2 cellular contexts compared by ENCODE assay signal in genomic region chr19:16367269-16367683, GRCh38.
TF ChIP-seq lines count a peak whose summit lies in the region.

No MANE protein-coding gene starts in this region.

TF ChIP-seq in HepG2, 621 proteins besides CTCF, POLR2A, EP300 and RAD21 (continued from another document):
- TF ChIP-seq RNF219 (CRISPR knock-in tag; IDR thresholded peaks at IDR 0.05) (no peak), ZNF589 (CRISPR knock-in tag; conservative IDR thresholded peaks at IDR 0.05) (no peak), TFAP4 (IDR thresholded peaks at IDR 0.05; ENCODE audit: borderline replicate concordance, low read depth) (no peak), GRHL1 (CRISPR knock-in tag; conservative IDR thresholded peaks at IDR 0.05) (no peak), SKI (IDR thresholded peaks at IDR 0.05; ENCODE audit: partially characterized antibody) (no peak), SMC3 (IDR thresholded peaks at IDR 0.05; ENCODE audit: low read length) (no peak), STAT5B (CRISPR knock-in tag; IDR thresholded peaks at IDR 0.05) (no peak), ZNF430 (CRISPR knock-in tag; IDR thresholded peaks at IDR 0.05) (no peak), DZIP1 (CRISPR knock-in tag; IDR thresholded peaks at IDR 0.05) (no peak)
- TF ChIP-seq, protein P1, sequence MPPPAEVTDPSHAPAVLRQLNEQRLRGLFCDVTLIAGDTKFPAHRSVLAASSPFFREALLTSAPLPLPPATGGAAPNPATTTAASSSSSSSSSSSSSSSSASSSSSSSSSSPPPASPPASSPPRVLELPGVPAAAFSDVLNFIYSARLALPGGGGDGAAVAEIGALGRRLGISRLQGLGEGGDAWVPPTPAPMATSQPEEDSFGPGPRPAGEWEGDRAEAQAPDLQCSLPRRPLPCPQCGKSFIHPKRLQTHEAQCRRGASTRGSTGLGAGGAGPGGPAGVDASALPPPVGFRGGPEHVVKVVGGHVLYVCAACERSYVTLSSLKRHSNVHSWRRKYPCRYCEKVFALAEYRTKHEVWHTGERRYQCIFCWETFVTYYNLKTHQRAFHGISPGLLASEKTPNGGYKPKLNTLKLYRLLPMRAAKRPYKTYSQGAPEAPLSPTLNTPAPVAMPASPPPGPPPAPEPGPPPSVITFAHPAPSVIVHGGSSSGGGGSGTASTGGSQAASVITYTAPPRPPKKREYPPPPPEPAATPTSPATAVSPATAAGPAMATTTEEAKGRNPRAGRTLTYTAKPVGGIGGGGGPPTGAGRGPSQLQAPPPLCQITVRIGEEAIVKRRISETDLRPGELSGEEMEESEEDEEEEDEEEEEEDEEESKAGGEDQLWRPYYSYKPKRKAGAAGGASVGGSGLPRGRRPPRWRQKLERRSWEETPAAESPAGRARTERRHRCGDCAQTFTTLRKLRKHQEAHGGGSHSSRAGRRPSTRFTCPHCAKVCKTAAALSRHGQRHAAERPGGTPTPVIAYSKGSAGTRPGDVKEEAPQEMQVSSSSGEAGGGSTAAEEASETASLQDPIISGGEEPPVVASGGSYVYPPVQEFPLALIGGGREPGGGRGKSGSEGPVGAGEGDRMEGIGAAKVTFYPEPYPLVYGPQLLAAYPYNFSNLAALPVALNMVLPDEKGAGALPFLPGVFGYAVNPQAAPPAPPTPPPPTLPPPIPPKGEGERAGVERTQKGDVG (CRISPR knock-in tag; IDR thresholded peaks at IDR 0.05; ENCODE audit: borderline replicate concordance): no peak

TF ChIP-seq in SK-N-SH treated with all-trans-retinoic acid at 6 μM for 48 hours, 23 proteins besides CTCF, POLR2A, EP300 and RAD21 (continued from another document):
- no peak for TF ChIP-seq POU6F1 (CRISPR knock-in tag; IDR thresholded peaks at IDR 0.05; ENCODE audit: borderline replicate concordance, low read depth)
- no peak for TF ChIP-seq PPARA (CRISPR knock-in tag; IDR thresholded peaks at IDR 0.05; ENCODE audit: borderline replicate concordance)
- TF ChIP-seq ISL1 (CRISPR knock-in tag; IDR thresholded peaks at IDR 0.05): no peak
- TF ChIP-seq, protein P2, sequence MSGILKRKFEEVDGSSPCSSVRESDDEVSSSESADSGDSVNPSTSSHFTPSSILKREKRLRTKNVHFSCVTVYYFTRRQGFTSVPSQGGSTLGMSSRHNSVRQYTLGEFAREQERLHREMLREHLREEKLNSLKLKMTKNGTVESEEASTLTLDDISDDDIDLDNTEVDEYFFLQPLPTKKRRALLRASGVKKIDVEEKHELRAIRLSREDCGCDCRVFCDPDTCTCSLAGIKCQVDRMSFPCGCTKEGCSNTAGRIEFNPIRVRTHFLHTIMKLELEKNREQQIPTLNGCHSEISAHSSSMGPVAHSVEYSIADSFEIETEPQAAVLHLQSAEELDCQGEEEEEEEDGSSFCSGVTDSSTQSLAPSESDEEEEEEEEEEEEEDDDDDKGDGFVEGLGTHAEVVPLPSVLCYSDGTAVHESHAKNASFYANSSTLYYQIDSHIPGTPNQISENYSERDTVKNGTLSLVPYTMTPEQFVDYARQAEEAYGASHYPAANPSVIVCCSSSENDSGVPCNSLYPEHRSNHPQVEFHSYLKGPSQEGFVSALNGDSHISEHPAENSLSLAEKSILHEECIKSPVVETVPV (CRISPR knock-in tag; IDR thresholded peaks at IDR 0.05): no peak
- TF ChIP-seq ZFP3 (CRISPR knock-in tag; IDR thresholded peaks at IDR 0.05): no peak
- no peak for TF ChIP-seq GLIS3 (CRISPR knock-in tag; IDR thresholded peaks at IDR 0.05)
- no peak for TF ChIP-seq BACH2 (CRISPR knock-in tag; IDR thresholded peaks at IDR 0.05; ENCODE audit: borderline replicate concordance)
- no peak for TF ChIP-seq ZNF70 (CRISPR knock-in tag; IDR thresholded peaks at IDR 0.05)
- TF ChIP-seq RARB (CRISPR knock-in tag; IDR thresholded peaks at IDR 0.05): no peak
- no peak for TF ChIP-seq TOX (CRISPR knock-in tag; IDR thresholded peaks at IDR 0.05; ENCODE audit: borderline replicate concordance)
- TF ChIP-seq ZFP30 (CRISPR knock-in tag; IDR thresholded peaks at IDR 0.05): no peak
- TF ChIP-seq TSHZ2 (CRISPR knock-in tag; IDR thresholded peaks at IDR 0.05): no peak
- TF ChIP-seq ZNF565 (CRISPR knock-in tag; conservative IDR thresholded peaks at IDR 0.05; ENCODE audit: low read depth): no peak
- TF ChIP-seq TCF4 (CRISPR knock-in tag; IDR thresholded peaks at IDR 0.05; ENCODE audit: borderline replicate concordance): no peak
- TF ChIP-seq, protein P3, sequence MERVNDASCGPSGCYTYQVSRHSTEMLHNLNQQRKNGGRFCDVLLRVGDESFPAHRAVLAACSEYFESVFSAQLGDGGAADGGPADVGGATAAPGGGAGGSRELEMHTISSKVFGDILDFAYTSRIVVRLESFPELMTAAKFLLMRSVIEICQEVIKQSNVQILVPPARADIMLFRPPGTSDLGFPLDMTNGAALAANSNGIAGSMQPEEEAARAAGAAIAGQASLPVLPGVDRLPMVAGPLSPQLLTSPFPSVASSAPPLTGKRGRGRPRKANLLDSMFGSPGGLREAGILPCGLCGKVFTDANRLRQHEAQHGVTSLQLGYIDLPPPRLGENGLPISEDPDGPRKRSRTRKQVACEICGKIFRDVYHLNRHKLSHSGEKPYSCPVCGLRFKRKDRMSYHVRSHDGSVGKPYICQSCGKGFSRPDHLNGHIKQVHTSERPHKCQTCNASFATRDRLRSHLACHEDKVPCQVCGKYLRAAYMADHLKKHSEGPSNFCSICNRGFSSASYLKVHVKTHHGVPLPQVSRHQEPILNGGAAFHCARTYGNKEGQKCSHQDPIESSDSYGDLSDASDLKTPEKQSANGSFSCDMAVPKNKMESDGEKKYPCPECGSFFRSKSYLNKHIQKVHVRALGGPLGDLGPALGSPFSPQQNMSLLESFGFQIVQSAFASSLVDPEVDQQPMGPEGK (CRISPR knock-in tag; IDR thresholded peaks at IDR 0.05; ENCODE audit: borderline replicate concordance): no peak
